In the genomic region with DNA sequence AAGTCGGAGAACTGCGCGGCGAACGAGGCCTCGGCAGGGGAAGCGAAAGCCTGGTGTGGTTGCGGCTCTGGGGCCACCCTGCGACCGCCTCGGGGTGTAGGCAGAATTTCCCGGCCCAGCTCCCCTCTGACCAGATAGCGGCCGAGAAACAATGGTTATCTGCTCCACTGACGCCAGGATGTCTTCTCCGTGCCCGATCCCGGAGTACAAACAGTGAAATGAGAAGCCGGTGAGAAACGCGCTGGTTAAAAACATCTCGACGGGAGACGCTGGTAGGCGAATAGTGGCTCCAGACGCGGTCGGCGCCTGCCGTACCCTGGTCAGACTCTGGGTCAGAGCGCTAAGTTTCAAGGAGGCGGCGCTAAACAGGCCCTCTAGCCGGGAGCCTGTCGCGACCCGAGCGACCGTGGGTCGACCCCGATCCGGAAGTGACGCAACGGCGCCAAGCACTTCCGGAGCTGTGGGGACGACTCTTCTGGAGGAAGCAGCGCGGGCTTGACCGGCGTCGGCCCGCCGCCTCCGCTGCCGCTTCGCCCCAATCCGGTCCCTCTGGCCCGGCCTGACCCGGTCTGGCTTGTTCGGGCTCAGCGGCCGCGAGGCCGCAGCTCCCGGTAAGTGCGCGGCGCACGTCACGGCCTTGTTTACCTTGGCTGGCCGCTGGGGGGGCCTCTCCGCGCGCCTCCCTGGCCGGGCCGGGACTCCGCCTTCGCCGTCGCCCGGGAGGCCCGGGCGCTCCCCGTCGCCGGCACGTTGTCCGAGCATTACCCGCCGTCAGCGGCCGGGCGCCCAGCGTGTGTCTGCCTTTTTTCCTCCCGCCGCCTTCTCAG, we compare ENCODE assay signal across 8 cellular contexts. TPM values are rescaled to one million over a fixed set of nuclear protein-coding genes. Genes with fewer than 3 reads are reported as not detected.
A peak's percentile ranks its signal among the peaks of the same experiment; 100 is the strongest.
DNase-seq lines count a peak whose midpoint lies in the region; ATAC-seq and TF ChIP-seq lines count a peak whose summit lies in the region.

A gene (plus strand): TSS at position 455 of the 827 bp plus-strand sequence. CDS start 8,717 bp downstream, outside the sequence.

- 0 to 1% (median 0%) methylated on average over 68 to 97 of the region's 97 CpGs for WGBS in stomach, 5 donors

- H3K36me3 Mint-ChIP-seq in nephron progenitor cell (ENCODE audit: low read depth): peaks cover 9% of the 10 kb centered on the region

- H3K4me1 ChIP-seq in stomach: peaks cover 12 to 38% (median 35%) of the 10 kb centered on the region in 4 donors

- DNase-seq in Daoy (ENCODE audit: low read depth) (peak; percentile 93), KG1 (lab: John Stamatoyannopoulos, UW) (peak; percentile 93), fibroblast of the aortic adventitia (ENCODE audit: low read depth) (peak; percentile 92), nephron progenitor cell (peak; percentile 93), stomach (peak; percentile 95)
- peak; percentile 84 for DNase-seq in activated effector memory CD4-positive, alpha-beta T cell treated with Interleukin-2 at 50 U/mL for 16 hours

- H3K9me3 ChIP-seq in stomach: no peaks in the 10 kb centered on the region

- TF ChIP-seq CTCF in fibroblast of the aortic adventitia (IDR thresholded peaks at IDR 0.05; ENCODE audit: insufficient read depth, low read length) (no peak), nephron progenitor cell (IDR thresholded peaks at IDR 0.05) (no peak), stomach (IDR thresholded peaks at IDR 0.05) (peak in 2 of 7 experiments; percentile 8 to 11)

- peaks cover 25% of the 10 kb centered on the region for H3K4me1 Mint-ChIP-seq in nephron progenitor cell

- H3K36me3 ChIP-seq in stomach: peaks cover 2 to 22% (median 20%) of the 10 kb centered on the region in 4 donors

- intact Hi-C loops in stomach (cut with DNase I; ENCODE audit: low total_unique reads): no loop called here

- H3K4me3 ChIP-seq in fibroblast of the aortic adventitia (ENCODE audit: low read depth, low read length) (peak within 1 kb of the TSS; percentile 86), stomach (peak within 1 kb of the TSS; percentile 77 to 95 (median 90))

- no peak for TF ChIP-seq EP300 in stomach (IDR thresholded peaks at IDR 0.05)

- ATAC-seq in GM21723 (IDR thresholded peaks at IDR 0.05; ENCODE audit: unreplicated experiment): peak; percentile 80

- H3K27ac Mint-ChIP-seq in nephron progenitor cell: peak within 1 kb of the TSS; percentile 100

- H3K27me3 ChIP-seq in stomach: no peaks in the 10 kb centered on the region

- H3K27ac ChIP-seq in stomach: peak within 1 kb of the TSS; percentile 94 to 99 (median 98)

- H3K27me3 Mint-ChIP-seq in nephron progenitor cell (ENCODE audit: low read depth, poor library complexity): peaks cover 4% of the 10 kb centered on the region

- TF ChIP-seq POLR2A in Raji (IDR thresholded peaks at IDR 0.05; ENCODE audit: insufficient read depth, low read depth, low read length) (peak; percentile 97), stomach (IDR thresholded peaks at IDR 0.05) (peak in 1 of 4 donors; percentile 69)

- H3K4me3 Mint-ChIP-seq in nephron progenitor cell: peak within 1 kb of the TSS; percentile 93

- H3K9me3 Mint-ChIP-seq in nephron progenitor cell: no peaks in the 10 kb centered on the region

RNA-seq across cellular contexts. Expression of the gene that starts here (rescaled TPM):
- total RNA-seq in Daoy (2014; rRNA removed; shearing (Covaris generic)): 84.5 and 112 TPM in 2 replicates
- total RNA-seq in fibroblast of the aortic adventitia (ENCODE audit: low replicate concordance) (68.6 and 106 TPM in 2 replicates), stomach (100 to 1,000 TPM in 3 of 5 donors, 10 to 100 TPM in 2; 29.8 to 202 (median 130) TPM)
- 10 to 100 TPM; 30.0 to 51.9 (median 40.2) TPM for polyA plus RNA-seq in stomach

Comparison
In these comparisons a context has a peak if more than half of its experiments do, and no peak if none do; other contexts are left out.
1. Peak in every context shown above with its lines: DNase-seq, ATAC-seq, H3K4me3 ChIP-seq and H3K27ac ChIP-seq.